Comparison of ENCODE assay signal across 19 cellular contexts in genomic region chr5:109803854-109804253, GRCh38.
DNase-seq lines count a peak whose midpoint lies in the region; ATAC-seq, FAIRE-seq and TF ChIP-seq lines count a peak whose summit lies in the region.
"Had no signal": no experiment of that assay in that cellular context is flagged by ENCODE, and none has a peak within 500 bp of the region (broad histone marks: within the 10 kb centered on the region; RNA-seq: fewer than 3 reads in every experiment).

No MANE protein-coding gene starts in this region.

- no peak overlapping the region for H3K27ac ChIP-seq in CD4-positive, alpha-beta T cell (ENCODE audit: low read depth, low read length)
- H3K27ac ChIP-seq in sigmoid colon, result no peak overlapping the region
- H3K27ac ChIP-seq: C4-2B had no signal

- ATAC-seq in CD4-positive, alpha-beta T cell (ENCODE audit: poor library complexity), result no peak
- peak; percentile 50 for ATAC-seq in HG02943 (IDR thresholded peaks at IDR 0.05; ENCODE audit: low read depth, unreplicated experiment)
- ATAC-seq in stimulated activated naive CD8-positive, alpha-beta T cell treated with anti-CD3 and anti-CD28 coated beads, Interleukin-15, Interleukin-2, amounts not matched to agents 100 U/mL and 50 U/mL, for 24 hours, result no peak
- ATAC-seq: Panc1 had no signal

- H3K4me1 Mint-ChIP-seq in CD4-positive, alpha-beta T cell (ENCODE audit: low read depth), result peaks cover 22% of the 10 kb centered on the region
- peaks cover 14% of the 10 kb centered on the region for H3K4me1 Mint-ChIP-seq in nephron progenitor cell

- no peaks in the 10 kb centered on the region for H3K27me3 ChIP-seq in CD4-positive, alpha-beta T cell (ENCODE audit: control insufficient read depth, insufficient read depth, low read length)
- H3K27me3 ChIP-seq in sigmoid colon, result no peaks in the 10 kb centered on the region

- no peak overlapping the region for H3K4me3 Mint-ChIP-seq in CD4-positive, alpha-beta T cell
- H3K4me3 Mint-ChIP-seq in nephron progenitor cell, result no peak overlapping the region
- H3K4me3 Mint-ChIP-seq: IgD-negative memory B cell had no signal

- POLR2A ChIA-PET in CD4-positive, alpha-beta T cell (lab: Charles Lee), result no interaction called here

- no peaks in the 10 kb centered on the region for H3K4me1 ChIP-seq in sigmoid colon

- no peak for TF ChIP-seq CTCF in CD4-positive, alpha-beta T cell (IDR thresholded peaks at IDR 0.05)
- TF ChIP-seq CTCF in nephron progenitor cell (IDR thresholded peaks at IDR 0.05), result no peak
- TF ChIP-seq CTCF in sigmoid colon (IDR thresholded peaks at IDR 0.05), result no peak

- no peak for TF ChIP-seq POLR2A in sigmoid colon (IDR thresholded peaks at IDR 0.05)

- CTCF ChIA-PET in CD4-positive, alpha-beta T cell (lab: Charles Lee), result no interaction called here

- peak overlapping the region; percentile 3 for H3K27ac Mint-ChIP-seq in CD4-positive, alpha-beta T cell
- H3K27ac Mint-ChIP-seq in nephron progenitor cell, result peak overlapping the region; percentile 43
- H3K27ac Mint-ChIP-seq: IgD-negative memory B cell had no signal

- H3K4me3 ChIP-seq in sigmoid colon, result no peak overlapping the region

- no peak for DNase-seq in CD4-positive, alpha-beta T cell
- no peak for DNase-seq in nephron progenitor cell
- no peak for DNase-seq in sigmoid colon
- DNase-seq in NCI-H510A (lab: John Stamatoyannopoulos, UW), result no peak
- no peak for DNase-seq in stimulated activated naive CD8-positive, alpha-beta T cell treated with anti-CD3 and anti-CD28 coated beads, Interleukin-15, Interleukin-2, amounts not matched to agents 100 U/mL and 50 U/mL, for 24 hours
- no peak for DNase-seq in globus pallidus (ENCODE audit: low spot score)
- DNase-seq: Caco-2, DMS79 treated with DMSO at 0.1 percent for 48 hours, H7, NCI-H1417, NCI-H2029, NCI-H2171 treated with DMSO at 0.1 percent for 48 hours, SIG-M5 had no signal

- intact Hi-C loops in CD4-positive, alpha-beta T cell (cut with DNase I, micrococcal nuclease), result no loop called here
- intact Hi-C loops in sigmoid colon (cut with DNase I), result no loop called here

- no peaks in the 10 kb centered on the region for H3K9me3 Mint-ChIP-seq in CD4-positive, alpha-beta T cell
- H3K9me3 Mint-ChIP-seq in nephron progenitor cell, result no peaks in the 10 kb centered on the region
- H3K9me3 Mint-ChIP-seq: IgD-negative memory B cell had no signal

- no peaks in the 10 kb centered on the region for H3K9me3 ChIP-seq in CD4-positive, alpha-beta T cell (ENCODE audit: control insufficient read depth, low read length)
- H3K9me3 ChIP-seq in sigmoid colon, result no peaks in the 10 kb centered on the region
- H3K9me3 ChIP-seq: Caco-2 had no signal

- no peaks in the 10 kb centered on the region for H3K27me3 Mint-ChIP-seq in CD4-positive, alpha-beta T cell
- no peaks in the 10 kb centered on the region for H3K27me3 Mint-ChIP-seq in nephron progenitor cell (ENCODE audit: low read depth, poor library complexity)
- H3K27me3 Mint-ChIP-seq: IgD-negative memory B cell had no signal

- WGBS in sigmoid colon, 2 donors, result 66 to 82% methylated on average over 2 of the region's 2 CpGs

- H3K36me3 Mint-ChIP-seq in CD4-positive, alpha-beta T cell (ENCODE audit: low read depth), result peaks cover 72% of the 10 kb centered on the region
- H3K36me3 Mint-ChIP-seq in nephron progenitor cell (ENCODE audit: low read depth), result peaks cover 26% of the 10 kb centered on the region

- H3K36me3 ChIP-seq in sigmoid colon, result peaks cover 0 to 15% (median 0%) of the 10 kb centered on the region in 4 donors

- TF ChIP-seq EP300 in sigmoid colon (IDR thresholded peaks at IDR 0.05), result no peak

- peak; percentile 76 for FAIRE-seq in islet of Langerhans (lab: Jason Lieb, UNC)
- FAIRE-seq: G401.6 had no signal
